11 cellular contexts compared by ENCODE assay signal in genomic region chr3:51581529-51581928, GRCh38. TPM values are rescaled to one million over a fixed set of nuclear protein-coding genes. Genes with fewer than 3 reads are reported as not detected.
DNase-seq lines count a peak whose midpoint lies in the region; ATAC-seq, FAIRE-seq and TF ChIP-seq lines count a peak whose summit lies in the region.
"Had no signal": no experiment of that assay in that cellular context is flagged by ENCODE, and none has a peak within 500 bp of the region (broad histone marks: within the 10 kb centered on the region; RNA-seq: fewer than 3 reads in every experiment).

No MANE protein-coding gene starts in this region.

- H3K4me2 ChIP-seq in GM23338 = no peak overlapping the region
- H3K4me2 ChIP-seq: BLaER1 treated with 17β-estradiol and CSF1 and Interleukin-3, amounts not matched to agents 10 nM and 100 nM had no signal

- ATAC-seq in GM23338 (peak; percentile 44), SK-N-SH treated with all-trans-retinoic acid at 6 μM for 48 hours (peak; percentile 76)

- H3K27me3 ChIP-seq in GM23338 (ENCODE audit: insufficient read depth) = no peaks in the 10 kb centered on the region
- no peaks in the 10 kb centered on the region for H3K27me3 ChIP-seq in dorsolateral prefrontal cortex
- H3K27me3 ChIP-seq: BLaER1 treated with 17β-estradiol and CSF1 and Interleukin-3, amounts not matched to agents 10 nM and 100 nM had no signal

- no peaks in the 10 kb centered on the region for H3K9me2 ChIP-seq in GM23338 (ENCODE audit: insufficient read depth)

- H3K4me1 ChIP-seq in GM23338 (ENCODE audit: insufficient read depth) = peaks cover 39% of the 10 kb centered on the region

- no peak overlapping the region for H3K4me3 ChIP-seq in GM23338
- H3K4me3 ChIP-seq in fibroblast of pulmonary artery (replicated peaks; ENCODE audit: low read depth, low read length) = no peak overlapping the region
- H3K4me3 ChIP-seq in dorsolateral prefrontal cortex = no peak overlapping the region
- H3K4me3 ChIP-seq: BLaER1 treated with 17β-estradiol and CSF1 and Interleukin-3, amounts not matched to agents 10 nM and 100 nM had no signal

- no peak overlapping the region for H2AFZ ChIP-seq in GM23338

- H3K4me1 Mint-ChIP-seq in GM23338 = peaks cover 27% of the 10 kb centered on the region

- peaks cover 59% of the 10 kb centered on the region for H3K79me2 ChIP-seq in GM23338 (replicated peaks; ENCODE audit: insufficient read depth)

- H3K27ac ChIP-seq in GM23338 (ENCODE audit: low read depth) (peak overlapping the region; percentile 82), dorsolateral prefrontal cortex (no peak overlapping the region)
- H3K27ac ChIP-seq: BLaER1 treated with 17β-estradiol and CSF1 and Interleukin-3, amounts not matched to agents 10 nM and 100 nM had no signal

- intact Hi-C loops in dorsolateral prefrontal cortex (cut with DNase I) = no loop called here

- peaks cover 17% of the 10 kb centered on the region for H3K9me3 Mint-ChIP-seq in GM23338

- FAIRE-seq in urothelium cell line (lab: Jason Lieb, UNC) = no peak

- H3K27me3 Mint-ChIP-seq in GM23338 (ENCODE audit: insufficient read depth, low read depth, poor library complexity) = peaks cover 8% of the 10 kb centered on the region

- no peaks in the 10 kb centered on the region; the same call in 1 of the 2 replicates for H4K20me1 ChIP-seq in GM23338 (replicated peaks; ENCODE audit: insufficient read depth)

- peaks cover 27% of the 10 kb centered on the region for H3K36me3 Mint-ChIP-seq in GM23338 (ENCODE audit: low read depth)

- H3K27ac Mint-ChIP-seq in GM23338 = peak overlapping the region; percentile 11; the same call in 1 of the 2 replicates

- 0 out of 2 replicates have a peak, but pooled peaks cover 5% of the 10 kb centered on the region for H3K36me3 ChIP-seq in GM23338 (ENCODE audit: insufficient read depth)

- peak; percentile 15 for DNase-seq in AG08395 (ENCODE audit: low spot score)
- peak; percentile 17 for DNase-seq in GM23338 (ENCODE audit: low spot score)
- DNase-seq in fibroblast of pulmonary artery (ENCODE audit: low read depth) = peak; percentile 26
- no peak for DNase-seq in urothelium cell line (ENCODE audit: low spot score)
- no peak for DNase-seq in mucosa of gallbladder (ENCODE audit: low spot score)
- DNase-seq in anterior cingulate cortex (lab: John Stamatoyannopoulos, UW) = no peak
- DNase-seq in dorsolateral prefrontal cortex = no peak
- DNase-seq: activated CD8-positive, alpha-beta memory T cell treated with anti-CD3 and anti-CD28 coated beads for 24 hours; occipital lobe had no signal

- no peaks in the 10 kb centered on the region; the same call in 1 of the 2 replicates for H3F3A ChIP-seq in GM23338 (replicated peaks; ENCODE audit: low read depth)

- TF ChIP-seq CTCF in GM23338 (conservative IDR thresholded peaks at IDR 0.05; ENCODE audit: low read depth in 2 of 2) (no peak), fibroblast of pulmonary artery (IDR thresholded peaks at IDR 0.05; ENCODE audit: low read length, missing control alignments) (no peak), dorsolateral prefrontal cortex (IDR thresholded peaks at IDR 0.05 in 54 of 56, conservative IDR thresholded peaks at IDR 0.05 in 2 of 56; ENCODE audit: low read depth in 1 of 56, partially characterized antibody in 56 of 56) (no peak)

- no peak overlapping the region for H3K4me3 Mint-ChIP-seq in GM23338

TF ChIP-seq in GM23338, 12 proteins besides CTCF, POLR2A, EP300 and RAD21 (continues in another document):
- no peak for TF ChIP-seq ZNF331 (CRISPR knock-in tag; IDR thresholded peaks at IDR 0.05; ENCODE audit: low read depth)
- TF ChIP-seq NANOG (IDR thresholded peaks at IDR 0.05; ENCODE audit: borderline replicate concordance) = no peak
- no peak for TF ChIP-seq EZH2 (IDR thresholded peaks at IDR 0.05; ENCODE audit: low read depth, unreplicated experiment)
- TF ChIP-seq, protein P1, sequence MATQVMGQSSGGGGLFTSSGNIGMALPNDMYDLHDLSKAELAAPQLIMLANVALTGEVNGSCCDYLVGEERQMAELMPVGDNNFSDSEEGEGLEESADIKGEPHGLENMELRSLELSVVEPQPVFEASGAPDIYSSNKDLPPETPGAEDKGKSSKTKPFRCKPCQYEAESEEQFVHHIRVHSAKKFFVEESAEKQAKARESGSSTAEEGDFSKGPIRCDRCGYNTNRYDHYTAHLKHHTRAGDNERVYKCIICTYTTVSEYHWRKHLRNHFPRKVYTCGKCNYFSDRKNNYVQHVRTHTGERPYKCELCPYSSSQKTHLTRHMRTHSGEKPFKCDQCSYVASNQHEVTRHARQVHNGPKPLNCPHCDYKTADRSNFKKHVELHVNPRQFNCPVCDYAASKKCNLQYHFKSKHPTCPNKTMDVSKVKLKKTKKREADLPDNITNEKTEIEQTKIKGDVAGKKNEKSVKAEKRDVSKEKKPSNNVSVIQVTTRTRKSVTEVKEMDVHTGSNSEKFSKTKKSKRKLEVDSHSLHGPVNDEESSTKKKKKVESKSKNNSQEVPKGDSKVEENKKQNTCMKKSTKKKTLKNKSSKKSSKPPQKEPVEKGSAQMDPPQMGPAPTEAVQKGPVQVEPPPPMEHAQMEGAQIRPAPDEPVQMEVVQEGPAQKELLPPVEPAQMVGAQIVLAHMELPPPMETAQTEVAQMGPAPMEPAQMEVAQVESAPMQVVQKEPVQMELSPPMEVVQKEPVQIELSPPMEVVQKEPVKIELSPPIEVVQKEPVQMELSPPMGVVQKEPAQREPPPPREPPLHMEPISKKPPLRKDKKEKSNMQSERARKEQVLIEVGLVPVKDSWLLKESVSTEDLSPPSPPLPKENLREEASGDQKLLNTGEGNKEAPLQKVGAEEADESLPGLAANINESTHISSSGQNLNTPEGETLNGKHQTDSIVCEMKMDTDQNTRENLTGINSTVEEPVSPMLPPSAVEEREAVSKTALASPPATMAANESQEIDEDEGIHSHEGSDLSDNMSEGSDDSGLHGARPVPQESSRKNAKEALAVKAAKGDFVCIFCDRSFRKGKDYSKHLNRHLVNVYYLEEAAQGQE (IDR thresholded peaks at IDR 0.05; ENCODE audit: unreplicated experiment) = no peak
- TF ChIP-seq POLR2AphosphoS5 (IDR thresholded peaks at IDR 0.05; ENCODE audit: low read depth) = no peak
- no peak for TF ChIP-seq STAT1 (IDR thresholded peaks at IDR 0.05; ENCODE audit: unreplicated experiment)

TF ChIP-seq in SK-N-SH treated with all-trans-retinoic acid at 6 μM for 48 hours, 23 proteins besides CTCF, POLR2A, EP300 and RAD21 (continues in another document):
- TF ChIP-seq PPARA (CRISPR knock-in tag; IDR thresholded peaks at IDR 0.05; ENCODE audit: borderline replicate concordance) = no peak
- TF ChIP-seq ZNF70 (CRISPR knock-in tag; IDR thresholded peaks at IDR 0.05) = no peak
- TF ChIP-seq, protein P2, sequence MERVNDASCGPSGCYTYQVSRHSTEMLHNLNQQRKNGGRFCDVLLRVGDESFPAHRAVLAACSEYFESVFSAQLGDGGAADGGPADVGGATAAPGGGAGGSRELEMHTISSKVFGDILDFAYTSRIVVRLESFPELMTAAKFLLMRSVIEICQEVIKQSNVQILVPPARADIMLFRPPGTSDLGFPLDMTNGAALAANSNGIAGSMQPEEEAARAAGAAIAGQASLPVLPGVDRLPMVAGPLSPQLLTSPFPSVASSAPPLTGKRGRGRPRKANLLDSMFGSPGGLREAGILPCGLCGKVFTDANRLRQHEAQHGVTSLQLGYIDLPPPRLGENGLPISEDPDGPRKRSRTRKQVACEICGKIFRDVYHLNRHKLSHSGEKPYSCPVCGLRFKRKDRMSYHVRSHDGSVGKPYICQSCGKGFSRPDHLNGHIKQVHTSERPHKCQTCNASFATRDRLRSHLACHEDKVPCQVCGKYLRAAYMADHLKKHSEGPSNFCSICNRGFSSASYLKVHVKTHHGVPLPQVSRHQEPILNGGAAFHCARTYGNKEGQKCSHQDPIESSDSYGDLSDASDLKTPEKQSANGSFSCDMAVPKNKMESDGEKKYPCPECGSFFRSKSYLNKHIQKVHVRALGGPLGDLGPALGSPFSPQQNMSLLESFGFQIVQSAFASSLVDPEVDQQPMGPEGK (CRISPR knock-in tag; IDR thresholded peaks at IDR 0.05; ENCODE audit: borderline replicate concordance) = no peak
- TF ChIP-seq TCF4 (CRISPR knock-in tag; IDR thresholded peaks at IDR 0.05; ENCODE audit: borderline replicate concordance) = no peak
- no peak for TF ChIP-seq ZNF8 (CRISPR knock-in tag; IDR thresholded peaks at IDR 0.05)
- no peak for TF ChIP-seq OSR1 (CRISPR knock-in tag; IDR thresholded peaks at IDR 0.05)
- no peak for TF ChIP-seq BACH2 (CRISPR knock-in tag; IDR thresholded peaks at IDR 0.05; ENCODE audit: borderline replicate concordance)
- TF ChIP-seq CREB5 (CRISPR knock-in tag; IDR thresholded peaks at IDR 0.05; ENCODE audit: low read depth) = no peak
- TF ChIP-seq ISL1 (CRISPR knock-in tag; IDR thresholded peaks at IDR 0.05) = no peak

RNA-seq across cellular contexts. Expression of gene RAD54L2, which starts 43.0 kb away (rescaled TPM):
- total RNA-seq in GM23338 (2014; rRNA removed; shearing (Covaris generic)) = 27.7 and 29.2 TPM in 2 replicates
- 9.2 and 9.4 TPM in 2 replicates for polyA plus RNA-seq in GM23338 (2016; fragmentation: Nextera tagmentation; extraction: Ambion mirVana)
- 19.4 TPM for total RNA-seq in mucosa of gallbladder
- total RNA-seq in dorsolateral prefrontal cortex = 10 to 100 TPM; 23.8 to 45.2 (median 32.4) TPM

Comparison
In these comparisons a context has a peak if more than half of its experiments do, and no peak if none do; other contexts are left out.
1. DNase-seq: peak in AG08395 (single experiment), GM23338 (single experiment) and fibroblast of pulmonary artery (single experiment); none in urothelium cell line (single experiment), mucosa of gallbladder (single experiment), anterior cingulate cortex (0 of 58) and dorsolateral prefrontal cortex (0 of 10).